ENCODE assay signal across 1 cellular context in genomic region chr12:69388371-69388770, GRCh38.
TF ChIP-seq lines count a peak whose summit lies in the region.

No MANE protein-coding gene starts in this region.

TF ChIP-seq in HepG2, 621 proteins besides CTCF, POLR2A, EP300 and RAD21 (continued from another document):
- TF ChIP-seq ZNF816 (CRISPR knock-in tag; IDR thresholded peaks at IDR 0.05; ENCODE audit: borderline replicate concordance) (no peak), ZNF205 (CRISPR knock-in tag; IDR thresholded peaks at IDR 0.05) (no peak), SMC3 (IDR thresholded peaks at IDR 0.05; ENCODE audit: low read length) (peak; percentile 47; the same call in 1 of the 2 replicates), STAG1 (CRISPR knock-in tag; IDR thresholded peaks at IDR 0.05) (peak; percentile 77)
TF ChIP-seq in HepG2: peak in this region for 2.
